Comparison of ENCODE assay signal across 32 cellular contexts in genomic region chr13:48946163-48946562, GRCh38.
"Had no signal": no experiment of that assay in that cellular context is flagged by ENCODE, and none has a peak within 500 bp of the region (broad histone marks: within the 10 kb centered on the region; RNA-seq: fewer than 3 reads in every experiment).

No MANE protein-coding gene starts in this region.

- H3K27ac ChIP-seq: cardiac muscle cell, PC-9, RWPE1 had no signal

- H2AFZ ChIP-seq: PC-9 had no signal

- H3K9me3 Mint-ChIP-seq: activated CD4-positive, alpha-beta T cell treated with anti-CD3 and anti-CD28 coated beads, Interleukin-2, amount 10 ng/mL, durations not matched to agents 24 days and 14 days; activated CD8-positive, alpha-beta T cell treated with anti-CD3 and anti-CD28 coated beads for 36 hours; activated naive CD8-positive, alpha-beta T cell treated with anti-CD3 and anti-CD28 coated beads for 36 hours; activated T-cell treated with anti-CD3 and anti-CD28 coated beads, Interleukin-2, amount 50 U/mL, for 72 hours; activated T-helper 17 cell treated with anti-CD3 and anti-CD28 coated beads, Interleukin-2, amount 50 U/mL, for 72 hours; central memory CD8-positive, alpha-beta T cell had no signal

- H3K27me3 Mint-ChIP-seq: activated naive CD8-positive, alpha-beta T cell treated with anti-CD3 and anti-CD28 coated beads for 36 hours; activated T-helper 17 cell treated with anti-CD3 and anti-CD28 coated beads, Interleukin-2, amount 50 U/mL, for 72 hours had no signal

- H3K36me3 ChIP-seq: cardiac muscle cell had no signal

- H3K36me3 Mint-ChIP-seq: activated naive CD8-positive, alpha-beta T cell treated with anti-CD3 and anti-CD28 coated beads for 36 hours had no signal

- H3K4me1 Mint-ChIP-seq: activated CD4-positive, alpha-beta T cell treated with anti-CD3 and anti-CD28 coated beads, Interleukin-2, amount 10 ng/mL, durations not matched to agents 24 days and 14 days; activated naive CD8-positive, alpha-beta T cell treated with anti-CD3 and anti-CD28 coated beads for 36 hours; activated T-helper 17 cell treated with anti-CD3 and anti-CD28 coated beads, Interleukin-2, amount 50 U/mL, for 72 hours; central memory CD8-positive, alpha-beta T cell had no signal

- DNase-seq: activated CD4-positive, alpha-beta T cell treated with anti-CD3 and anti-CD28 coated beads, Interleukin-2, amount 10 ng/mL, durations not matched to agents 24 days and 14 days; activated CD4-positive, alpha-beta T cell treated with anti-CD3 and anti-CD28 coated beads, Interleukin-2, amount 50 U/mL, for 4 hours; activated CD8-positive, alpha-beta T cell treated with anti-CD3 and anti-CD28 coated beads for 36 hours; activated effector memory CD4-positive, alpha-beta T cell treated with anti-CD3 and anti-CD28 coated beads, Interleukin-2, amount 50 U/mL, for 16 hours; activated naive CD4-positive, alpha-beta T cell; activated naive CD4-positive, alpha-beta T cell treated with anti-CD3 and anti-CD28 coated beads, Interleukin-2, amount 50 U/mL, for 16 hours; activated naive CD8-positive, alpha-beta T cell treated with anti-CD3 and anti-CD28 coated beads for 36 hours; activated T-cell treated with anti-CD3 and anti-CD28 coated beads, Interleukin-2, amount 50 U/mL, for 1 hour; activated T-cell treated with anti-CD3 and anti-CD28 coated beads, Interleukin-2, amount 50 U/mL, for 72 hours; amniotic stem cell; aorta; Karpas-422; NCI-H1105; NCI-H1417 treated with DMSO at 0.1 percent for 48 hours; NCI-H187 treated with DMSO at 0.1 percent for 48 hours; NCI-H2081; NCI-H2171 treated with DMSO at 0.1 percent for 48 hours; NCI-H2227 treated with DMSO at 0.1 percent for 48 hours; NCI-H446 treated with DMSO at 0.1 percent for 48 hours; NCI-H524; NCI-H69; NK-92 treated with Interleukin-12 subunit alpha and Interleukin-12 subunit beta, amount 100 ng/mL, for 24 hours; PC-9; SIG-M5; SW 1271; T-helper 1 cell; T1000 had no signal

- H3K4me2 ChIP-seq: PC-9 had no signal

- H3K4me3 Mint-ChIP-seq: activated CD4-positive, alpha-beta T cell treated with anti-CD3 and anti-CD28 coated beads, Interleukin-2, amount 10 ng/mL, durations not matched to agents 24 days and 14 days; activated CD8-positive, alpha-beta T cell treated with anti-CD3 and anti-CD28 coated beads for 36 hours; activated naive CD8-positive, alpha-beta T cell treated with anti-CD3 and anti-CD28 coated beads for 36 hours; activated T-cell treated with anti-CD3 and anti-CD28 coated beads, Interleukin-2, amount 50 U/mL, for 72 hours; activated T-helper 17 cell treated with anti-CD3 and anti-CD28 coated beads, Interleukin-2, amount 50 U/mL, for 72 hours; central memory CD8-positive, alpha-beta T cell had no signal

- H3K27ac Mint-ChIP-seq: activated CD4-positive, alpha-beta T cell treated with anti-CD3 and anti-CD28 coated beads, Interleukin-2, amount 10 ng/mL, durations not matched to agents 24 days and 14 days; activated CD8-positive, alpha-beta T cell treated with anti-CD3 and anti-CD28 coated beads for 36 hours; activated naive CD8-positive, alpha-beta T cell treated with anti-CD3 and anti-CD28 coated beads for 36 hours; activated T-cell treated with anti-CD3 and anti-CD28 coated beads, Interleukin-2, amount 50 U/mL, for 72 hours; activated T-helper 17 cell treated with anti-CD3 and anti-CD28 coated beads, Interleukin-2, amount 50 U/mL, for 72 hours had no signal

- ATAC-seq: activated CD8-positive, alpha-beta T cell treated with anti-CD3 and anti-CD28 coated beads for 36 hours; activated T-cell treated with anti-CD3 and anti-CD28 coated beads, Interleukin-2, amount 50 U/mL, for 72 hours; activated T-helper 17 cell treated with anti-CD3 and anti-CD28 coated beads, Interleukin-2, amount 50 U/mL, for 72 hours; Right ventricle myocardium inferior had no signal

- H3K4me3 ChIP-seq: cardiac muscle cell, PC-9 had no signal
